In genomic region chr6:154491567-154492470, GRCh38 we compare ENCODE assay signal across 18 cellular contexts. TPM values are rescaled to one million over a fixed set of nuclear protein-coding genes. Genes with fewer than 3 reads are reported as not detected.
DNase-seq lines count a peak whose midpoint lies in the region; ATAC-seq and TF ChIP-seq lines count a peak whose summit lies in the region.
"Had no signal": no experiment of that assay in that cellular context is flagged by ENCODE, and none has a peak within 500 bp of the region (broad histone marks: within the 10 kb centered on the region; RNA-seq: fewer than 3 reads in every experiment).

No MANE protein-coding gene starts in this region.

- no peak for TF ChIP-seq EP300 in Ishikawa (IDR thresholded peaks at IDR 0.05; ENCODE audit: borderline replicate concordance)

- ATAC-seq in GM21619 (IDR thresholded peaks at IDR 0.05; ENCODE audit: unreplicated experiment) (no peak), GM19395 (IDR thresholded peaks at IDR 0.05; ENCODE audit: unreplicated experiment) (no peak)
- ATAC-seq: CD8-positive, alpha-beta T cell; GM12878; left colon had no signal

- TF ChIP-seq RAD21 in Ishikawa (IDR thresholded peaks at IDR 0.05; ENCODE audit: low read depth): no peak

- peak; percentile 75 for DNase-seq in NCI-H748 (lab: John Stamatoyannopoulos, UW; ENCODE audit: unreplicated experiment)
- DNase-seq in NCI-H748 treated with DMSO at 0.1 percent for 48 hours (lab: John Stamatoyannopoulos, UW): no peak
- peak; percentile 52 to 55 for DNase-seq in dermis microvascular lymphatic vessel endothelial cell (ENCODE audit: low read depth in 2 of 2)
- no peak for DNase-seq in NK-92 treated with Interleukin-12 subunit alpha and Interleukin-12 subunit beta, amount 100 ng/mL, for 24 hours (lab: John Stamatoyannopoulos, UW)
- no peak for DNase-seq in AML-193 (lab: John Stamatoyannopoulos, UW)
- DNase-seq: brain microvascular endothelial cell; CD8-positive, alpha-beta T cell; effector CD8-positive, alpha-beta T cell; left colon; MM.1S; NCI-H2171; ovary; small intestine; tibial artery had no signal

TF ChIP-seq in Ishikawa, 13 proteins besides CTCF, POLR2A, EP300 and RAD21:
- TF ChIP-seq NFIC (IDR thresholded peaks at IDR 0.05) (no peak), CREB1 (IDR thresholded peaks at IDR 0.05; ENCODE audit: low read depth) (no peak), ZBTB7A (IDR thresholded peaks at IDR 0.05; ENCODE audit: low read depth) (no peak), CEBPB (IDR thresholded peaks at IDR 0.05) (0 out of 2 replicates have a peak, but pooled peaks have one; percentile 46), TCF12 (IDR thresholded peaks at IDR 0.05; ENCODE audit: low read depth) (no peak), YY1 (IDR thresholded peaks at IDR 0.05; ENCODE audit: low read depth) (no peak), FOXM1 (IDR thresholded peaks at IDR 0.05; ENCODE audit: borderline replicate concordance, low read depth) (no peak)

RNA-seq across cellular contexts. Expression of gene CNKSR3, which starts 18.7 kb away (rescaled TPM):
- total RNA-seq in dermis microvascular lymphatic vessel endothelial cell: 6.8 and 8.3 TPM in 2 replicates
- total RNA-seq: CD8-positive, alpha-beta T cell had no signal

Comparison
In these comparisons a context has a peak if more than half of its experiments do, and no peak if none do; other contexts are left out.
1. DNase-seq: peak in NCI-H748 (single experiment) and dermis microvascular lymphatic vessel endothelial cell (2 of 2); none in NCI-H748 treated with DMSO at 0.1 percent for 48 hours (single experiment), NK-92 treated with Interleukin-12 subunit alpha and Interleukin-12 subunit beta, amount 100 ng/mL, for 24 hours (single experiment) and AML-193 (0 of 2).